Comparison of ENCODE assay signal across 12 cellular contexts in the genomic region with DNA sequence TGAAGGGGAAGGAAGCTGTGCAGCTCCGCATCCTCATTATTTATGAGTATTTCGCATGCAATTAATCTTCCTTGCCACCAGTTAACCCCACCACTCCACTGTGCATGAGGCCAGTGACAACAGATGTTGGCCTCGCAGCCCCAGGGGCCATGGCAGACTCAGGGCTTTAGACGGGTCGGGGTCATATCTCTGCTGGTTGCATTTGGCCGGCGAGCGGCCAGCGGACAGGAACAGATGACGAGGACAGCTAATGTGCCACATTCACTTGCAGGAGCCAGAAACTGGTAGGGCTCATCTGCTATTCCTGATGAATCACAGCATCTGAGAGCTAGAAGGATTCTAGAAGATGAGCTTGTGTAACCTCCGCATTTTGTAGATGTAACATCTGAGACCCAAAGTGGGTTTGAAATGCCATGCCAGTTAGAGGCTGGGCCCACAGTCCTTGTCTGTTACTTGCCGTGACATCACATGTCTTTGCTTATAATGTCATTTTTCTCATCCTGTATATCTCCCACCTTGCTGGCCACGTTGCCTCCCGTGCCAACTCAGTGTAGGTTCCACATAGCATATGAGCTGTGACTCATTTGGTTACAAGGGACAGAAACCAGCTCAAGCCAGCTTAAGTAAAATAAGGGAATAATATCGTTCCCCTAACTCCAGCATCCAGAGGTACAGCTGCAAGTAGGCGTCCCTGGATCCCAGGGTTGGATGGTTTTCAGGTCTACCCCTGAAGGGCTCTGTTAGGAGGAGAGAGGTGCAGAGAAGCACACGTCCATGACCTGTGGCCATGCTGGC.
A peak's percentile ranks its signal among the peaks of the same experiment; 100 is the strongest.
DNase-seq lines count a peak whose midpoint lies in the region; ATAC-seq and TF ChIP-seq lines count a peak whose summit lies in the region.
"Had no signal": no experiment of that assay in that cellular context is flagged by ENCODE, and none has a peak within 500 bp of the region (broad histone marks: within the 10 kb centered on the region; RNA-seq: fewer than 3 reads in every experiment).

No MANE protein-coding gene starts in this region.

- H3K27ac ChIP-seq in WERI-Rb-1 (no peak overlapping the region), liver (ENCODE audit: low read depth in 1 of 2, low read length in 2 of 2) (no peak overlapping the region), temporal lobe (ENCODE audit: low read depth, low read length) (peak overlapping the region; percentile 48)

- no peaks in the 10 kb centered on the region for H3K36me3 ChIP-seq in WERI-Rb-1
- no peaks in the 10 kb centered on the region for H3K36me3 ChIP-seq in liver (ENCODE audit: control insufficient read depth in 4 of 4, insufficient read depth in 3 of 4, low read depth in 1 of 4, low read length in 3 of 4)

- WGBS in liver: 79% methylated on average over 17 of the region's 17 CpGs

- TF ChIP-seq CTCF in WERI-Rb-1 (IDR thresholded peaks at IDR 0.05; ENCODE audit: low read depth, low read length) (no peak), liver (IDR thresholded peaks at IDR 0.05; ENCODE audit: low read depth, low read length, missing input control) (no peak)

- no peak overlapping the region for H3K9ac ChIP-seq in liver (ENCODE audit: low read depth in 1 of 2, low read length in 2 of 2)

- TF ChIP-seq RAD21 in liver (IDR thresholded peaks at IDR 0.05): no peak

- no peak for ATAC-seq in HG02642 (IDR thresholded peaks at IDR 0.05; ENCODE audit: poor library complexity, unreplicated experiment)
- no peak for ATAC-seq in GM18511 (IDR thresholded peaks at IDR 0.05; ENCODE audit: unreplicated experiment)
- ATAC-seq: stimulated activated memory B cell treated with anti-CD40 and anti-IgM and Interleukin-4, amounts not matched to agents 10 μg/mL and 1 μg/mL and 100 μg/mL, for 72 hours had no signal

- DNase-seq in NCI-H1417 (lab: John Stamatoyannopoulos, UW) (peak in 2 of 3 experiments; percentile 2 to 40), NCI-H1417 treated with DMSO at 0.1 percent for 48 hours (lab: John Stamatoyannopoulos, UW) (no peak), WERI-Rb-1 (peak; percentile 44), DMS53 (lab: John Stamatoyannopoulos, UW) (no peak)
- DNase-seq: activated CD4-positive, CD25-positive, alpha-beta regulatory T cell; activated naive CD4-positive, alpha-beta T cell treated with anti-CD3 and anti-CD28 coated beads, Interleukin-2, amount 10 ng/mL, durations not matched to agents 7 days and 5 days; stimulated activated CD4-positive, alpha-beta T cell treated with anti-CD3 and anti-CD28 coated beads, Interleukin-4, amount 100 ng/mL, for 4 hours had no signal

- H3K4me1 ChIP-seq in liver (ENCODE audit: control insufficient read depth in 4 of 4, insufficient read depth in 4 of 4, low read length in 3 of 4): peaks cover 4 to 16% (median 11%) of the 10 kb centered on the region in 4 donors

- no peaks in the 10 kb centered on the region for H3K27me3 ChIP-seq in WERI-Rb-1 (ENCODE audit: insufficient read depth, low read depth, severe bottlenecking)
- H3K27me3 ChIP-seq in liver (ENCODE audit: control insufficient read depth in 4 of 4, insufficient read depth in 4 of 4, low read length in 3 of 4): no peaks in the 10 kb centered on the region

- H3K4me3 ChIP-seq in WERI-Rb-1 (ENCODE audit: low read depth, low read length) (no peak overlapping the region), liver (ENCODE audit: low read depth in 1 of 3, low read length in 3 of 3) (no peak overlapping the region)

- H3K9me3 ChIP-seq in WERI-Rb-1 (ENCODE audit: severe bottlenecking) (no peaks in the 10 kb centered on the region), liver (ENCODE audit: control insufficient read depth in 4 of 4, low read length in 3 of 4) (no peaks in the 10 kb centered on the region)

TF ChIP-seq in liver, 16 proteins besides CTCF, POLR2A, EP300 and RAD21:
- TF ChIP-seq TAF1 (conservative IDR thresholded peaks at IDR 0.05) (no peak), FOXA1 (IDR thresholded peaks at IDR 0.05) (no peak), RXRA (IDR thresholded peaks at IDR 0.05) (no peak), NR2F2 (IDR thresholded peaks at IDR 0.05) (peak; percentile 55), ZBTB33 (IDR thresholded peaks at IDR 0.05) (no peak), EGR1 (IDR thresholded peaks at IDR 0.05; ENCODE audit: low read depth in 2 of 2) (no peak), GABPA (IDR thresholded peaks at IDR 0.05 in 1 of 2, conservative IDR thresholded peaks at IDR 0.05 in 1 of 2) (no peak)

Comparison
In these comparisons a context has a peak if more than half of its experiments do, and no peak if none do; other contexts are left out.
1. DNase-seq: peak in NCI-H1417 (2 of 3) and WERI-Rb-1 (single experiment); none in NCI-H1417 treated with DMSO at 0.1 percent for 48 hours (single experiment) and DMS53 (single experiment).